In the genomic region with DNA sequence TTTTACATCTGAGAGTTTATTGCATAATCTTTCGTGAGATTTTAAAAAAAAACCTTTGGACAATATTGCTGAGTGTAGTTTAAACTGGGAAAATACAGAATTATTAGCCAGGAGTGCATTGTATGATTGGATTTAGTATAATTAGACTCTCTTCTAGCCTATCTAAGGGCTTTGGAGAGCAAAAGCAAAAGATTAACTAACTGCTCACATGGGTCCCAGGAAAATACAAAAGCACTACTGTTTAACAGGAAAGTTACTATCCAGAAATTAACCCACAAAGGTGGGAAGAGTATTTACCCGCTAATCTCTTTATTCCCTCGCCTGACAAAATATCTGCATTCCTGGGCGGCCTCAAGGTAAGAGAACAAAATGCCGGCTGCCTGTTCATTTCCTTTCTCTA, we compare ENCODE assay signal across 23 cellular contexts.
"Had no signal": no experiment of that assay in that cellular context is flagged by ENCODE, and none has a peak within 500 bp of the region (broad histone marks: within the 10 kb centered on the region; RNA-seq: fewer than 3 reads in every experiment).

No MANE protein-coding gene starts in this region.

- H3K4me1 Mint-ChIP-seq: activated CD4-positive, alpha-beta T cell treated with anti-CD3 and anti-CD28 coated beads for 36 hours; activated CD8-positive, alpha-beta memory T cell treated with anti-CD3 and anti-CD28 coated beads, Interleukin-2, amount 10 ng/mL, durations not matched to agents 7 days and 5 days; central memory CD8-positive, alpha-beta T cell; stimulated activated memory B cell treated with anti-CD40 and anti-IgM and Interleukin-4, amounts not matched to agents 10 μg/mL and 1 μg/mL and 100 μg/mL, for 72 hours; stimulated activated naive CD8-positive, alpha-beta T cell treated with anti-CD3 and anti-CD28 coated beads, Interleukin-15, amount 100 ng/mL, for 72 hours had no signal

- H3K27ac ChIP-seq: esophagus squamous epithelium, heart right ventricle, skin epidermis, thyroid gland had no signal

- H3K27me3 ChIP-seq: esophagus squamous epithelium, heart right ventricle, thyroid gland had no signal

- H3K27ac Mint-ChIP-seq: activated CD4-positive, alpha-beta T cell treated with anti-CD3 and anti-CD28 coated beads for 36 hours; activated CD8-positive, alpha-beta memory T cell treated with anti-CD3 and anti-CD28 coated beads, Interleukin-2, amount 10 ng/mL, durations not matched to agents 7 days and 5 days; activated CD8-positive, alpha-beta T cell treated with anti-CD3 and anti-CD28 coated beads, Interleukin-2, amount 10 ng/mL, durations not matched to agents 7 days and 5 days; activated naive CD4-positive, alpha-beta T cell treated with anti-CD3 and anti-CD28 coated beads, Interleukin-2, amount 50 U/mL, for 72 hours; dendritic cell treated with granulocyte-macrophage colony-stimulating factor and Interleukin-4, amounts not matched to agents 40 ng/mL and 50 ng/mL, for 4 days; stimulated activated memory B cell treated with anti-CD40 and anti-IgM and Interleukin-4, amounts not matched to agents 10 μg/mL and 1 μg/mL and 100 μg/mL, for 72 hours; stimulated activated naive CD8-positive, alpha-beta T cell treated with anti-CD3 and anti-CD28 coated beads, Interleukin-15, amount 100 ng/mL, for 72 hours had no signal

- ATAC-seq: activated CD4-positive, alpha-beta T cell treated with anti-CD3 and anti-CD28 coated beads for 36 hours; activated CD8-positive, alpha-beta memory T cell treated with anti-CD3 and anti-CD28 coated beads, Interleukin-2, amount 10 ng/mL, durations not matched to agents 7 days and 5 days; activated CD8-positive, alpha-beta T cell treated with anti-CD3 and anti-CD28 coated beads, Interleukin-2, amount 10 ng/mL, durations not matched to agents 7 days and 5 days; activated naive CD4-positive, alpha-beta T cell treated with anti-CD3 and anti-CD28 coated beads, Interleukin-2, amount 50 U/mL, for 72 hours; heart right ventricle; sciatic nerve; stimulated activated memory B cell treated with anti-CD40 and anti-IgM and Interleukin-4, amounts not matched to agents 10 μg/mL and 1 μg/mL and 100 μg/mL, for 72 hours; stimulated activated naive CD8-positive, alpha-beta T cell treated with anti-CD3 and anti-CD28 coated beads, Interleukin-15, amount 100 ng/mL, for 72 hours had no signal

- H3K36me3 Mint-ChIP-seq: activated CD8-positive, alpha-beta memory T cell treated with anti-CD3 and anti-CD28 coated beads, Interleukin-2, amount 10 ng/mL, durations not matched to agents 7 days and 5 days; activated naive CD4-positive, alpha-beta T cell treated with anti-CD3 and anti-CD28 coated beads, Interleukin-2, amount 50 U/mL, for 72 hours; stimulated activated memory B cell treated with anti-CD40 and anti-IgM and Interleukin-4, amounts not matched to agents 10 μg/mL and 1 μg/mL and 100 μg/mL, for 72 hours had no signal

- H3K4me3 Mint-ChIP-seq: activated CD4-positive, alpha-beta T cell treated with anti-CD3 and anti-CD28 coated beads for 36 hours; activated CD8-positive, alpha-beta memory T cell treated with anti-CD3 and anti-CD28 coated beads, Interleukin-2, amount 10 ng/mL, durations not matched to agents 7 days and 5 days; activated CD8-positive, alpha-beta T cell treated with anti-CD3 and anti-CD28 coated beads, Interleukin-2, amount 10 ng/mL, durations not matched to agents 7 days and 5 days; central memory CD8-positive, alpha-beta T cell; dendritic cell treated with granulocyte-macrophage colony-stimulating factor and Interleukin-4, amounts not matched to agents 40 ng/mL and 50 ng/mL, for 4 days; stimulated activated memory B cell treated with anti-CD40 and anti-IgM and Interleukin-4, amounts not matched to agents 10 μg/mL and 1 μg/mL and 100 μg/mL, for 72 hours; stimulated activated naive CD8-positive, alpha-beta T cell treated with anti-CD3 and anti-CD28 coated beads, Interleukin-15, amount 100 ng/mL, for 72 hours had no signal

- H3K4me1 ChIP-seq: esophagus squamous epithelium, heart right ventricle, thyroid gland had no signal

- DNase-seq: activated CD4-positive, alpha-beta T cell treated with anti-CD3 and anti-CD28 coated beads for 36 hours; activated CD4-positive, CD25-positive, alpha-beta regulatory T cell; activated CD8-positive, alpha-beta memory T cell treated with anti-CD3 and anti-CD28 coated beads, Interleukin-2, amount 10 ng/mL, durations not matched to agents 7 days and 5 days; activated CD8-positive, alpha-beta T cell treated with anti-CD3 and anti-CD28 coated beads, Interleukin-2, amount 10 ng/mL, durations not matched to agents 7 days and 5 days; activated naive CD4-positive, alpha-beta T cell; activated T-cell treated with anti-CD3 and anti-CD28 coated beads, Interleukin-2, amount 50 U/mL, for 48 hours; esophagus squamous epithelium; foreskin melanocyte; heart right ventricle; kidney glomerular epithelial cell; mammary epithelial cell; posterior cingulate gyrus; stimulated activated CD4-positive, alpha-beta T cell treated with anti-CD3 and anti-CD28 coated beads, Interleukin-1b, Interleukin-23, amount 100 ng/mL, for 48 hours; stimulated activated CD4-positive, alpha-beta T cell treated with anti-CD3 and anti-CD28 coated beads, Interleukin-4, amount 100 ng/mL, for 4 hours; stimulated activated CD8-positive, alpha-beta memory T cell treated with anti-CD3 and anti-CD28 coated beads, Interleukin-4, amount 100 ng/mL, for 48 hours; stimulated activated naive CD8-positive, alpha-beta T cell treated with anti-CD3 and anti-CD28 coated beads, Interleukin-15, amount 100 ng/mL, for 72 hours; thyroid gland had no signal

- H3K9me3 Mint-ChIP-seq: activated naive CD4-positive, alpha-beta T cell treated with anti-CD3 and anti-CD28 coated beads, Interleukin-2, amount 50 U/mL, for 72 hours; central memory CD8-positive, alpha-beta T cell; dendritic cell treated with granulocyte-macrophage colony-stimulating factor and Interleukin-4, amounts not matched to agents 40 ng/mL and 50 ng/mL, for 4 days; stimulated activated memory B cell treated with anti-CD40 and anti-IgM and Interleukin-4, amounts not matched to agents 10 μg/mL and 1 μg/mL and 100 μg/mL, for 72 hours; stimulated activated naive CD8-positive, alpha-beta T cell treated with anti-CD3 and anti-CD28 coated beads, Interleukin-15, amount 100 ng/mL, for 72 hours had no signal

- H3K4me3 ChIP-seq: esophagus squamous epithelium, heart right ventricle, skin epidermis, thyroid gland had no signal

- H3K27me3 Mint-ChIP-seq: activated CD4-positive, alpha-beta T cell treated with anti-CD3 and anti-CD28 coated beads for 36 hours; activated CD8-positive, alpha-beta memory T cell treated with anti-CD3 and anti-CD28 coated beads, Interleukin-2, amount 10 ng/mL, durations not matched to agents 7 days and 5 days; central memory CD8-positive, alpha-beta T cell; dendritic cell treated with granulocyte-macrophage colony-stimulating factor and Interleukin-4, amounts not matched to agents 40 ng/mL and 50 ng/mL, for 4 days; stimulated activated memory B cell treated with anti-CD40 and anti-IgM and Interleukin-4, amounts not matched to agents 10 μg/mL and 1 μg/mL and 100 μg/mL, for 72 hours; stimulated activated naive CD8-positive, alpha-beta T cell treated with anti-CD3 and anti-CD28 coated beads, Interleukin-15, amount 100 ng/mL, for 72 hours had no signal

- H3K36me3 ChIP-seq: esophagus squamous epithelium, heart right ventricle, thyroid gland had no signal

- H3K9me3 ChIP-seq: esophagus squamous epithelium, heart right ventricle, thyroid gland had no signal
